Comparison of ENCODE assay signal across 12 cellular contexts in genomic region chr17:7130626-7131467, GRCh38. TPM values are rescaled to one million over a fixed set of nuclear protein-coding genes. Genes with fewer than 3 reads are reported as not detected.
A peak's percentile ranks its signal among the peaks of the same experiment; 100 is the strongest.
DNase-seq lines count a peak whose midpoint lies in the region; ATAC-seq and FAIRE-seq lines count a peak whose summit lies in the region.
"Had no signal": no experiment of that assay in that cellular context is flagged by ENCODE, and none has a peak within 500 bp of the region (broad histone marks: within the 10 kb centered on the region; RNA-seq: fewer than 3 reads in every experiment).

No MANE protein-coding gene starts in this region.

- H3K27ac Mint-ChIP-seq in activated CD4-positive, alpha-beta T cell treated with anti-CD3 and anti-CD28 coated beads for 36 hours: peak overlapping the region; percentile 29
- no peak overlapping the region for H3K27ac Mint-ChIP-seq in activated CD4-positive, alpha-beta T cell treated with anti-CD3 and anti-CD28 coated beads, Interleukin-2, amount 10 ng/mL, durations not matched to agents 24 days and 14 days
- H3K27ac Mint-ChIP-seq in T-cell: peak overlapping the region; percentile 58 to 83

- H3K4me3 Mint-ChIP-seq in activated CD4-positive, alpha-beta T cell treated with anti-CD3 and anti-CD28 coated beads for 36 hours: no peak overlapping the region
- no peak overlapping the region for H3K4me3 Mint-ChIP-seq in activated CD4-positive, alpha-beta T cell treated with anti-CD3 and anti-CD28 coated beads, Interleukin-2, amount 10 ng/mL, durations not matched to agents 24 days and 14 days
- H3K4me3 Mint-ChIP-seq in T-cell: peak overlapping the region in 1 of 3 donors; percentile 68
- H3K4me3 Mint-ChIP-seq: activated T-cell treated with anti-CD3 and anti-CD28 coated beads, Interleukin-2, amount 50 U/mL, for 4 hours had no signal

- H3K4me3 ChIP-seq in subcutaneous abdominal adipose tissue (ENCODE audit: low read depth in 1 of 5, low read length in 5 of 5): peak overlapping the region; percentile 35 to 52 (median 42)

- H3K27me3 Mint-ChIP-seq in activated CD4-positive, alpha-beta T cell treated with anti-CD3 and anti-CD28 coated beads for 36 hours: no peaks in the 10 kb centered on the region
- H3K27me3 Mint-ChIP-seq in activated CD4-positive, alpha-beta T cell treated with anti-CD3 and anti-CD28 coated beads, Interleukin-2, amount 10 ng/mL, durations not matched to agents 24 days and 14 days: no peaks in the 10 kb centered on the region
- peaks cover 0 to 3% of the 10 kb centered on the region in 2 donors for H3K27me3 Mint-ChIP-seq in T-cell

- no peaks in the 10 kb centered on the region for H3K36me3 ChIP-seq in subcutaneous abdominal adipose tissue (ENCODE audit: control insufficient read depth in 5 of 5, insufficient read depth in 5 of 5, low read length in 5 of 5)

- intact Hi-C loops in activated CD4-positive, alpha-beta T cell treated with anti-CD3 and anti-CD28 coated beads for 36 hours (cut with DNase I, micrococcal nuclease): loop anchor here in 1 of 2 experiments (10.0 kb wide), 1 partner anchor 164 kb away; the partner anchor contains the start of gene YBX2
- intact Hi-C loops in activated CD4-positive, alpha-beta T cell treated with anti-CD3 and anti-CD28 coated beads, Interleukin-2, amount 10 ng/mL, durations not matched to agents 24 days and 14 days (cut with micrococcal nuclease): no loop called here

- POLR2A ChIA-PET in activated CD4-positive, alpha-beta T cell treated with anti-CD3 and anti-CD28 coated beads for 36 hours (lab: Charles Lee): interaction anchor here (0.6 to 2.9 kb wide), 2 partner anchors 86 to 805 kb away, joined by 4 to 15 read pairs; partner anchors contain the start of gene SLC16A11
- POLR2A ChIA-PET in T-cell (lab: Charles Lee): no interaction called here

- ATAC-seq in activated CD4-positive, alpha-beta T cell treated with anti-CD3 and anti-CD28 coated beads for 36 hours: no peak
- no peak for ATAC-seq in T-cell (replicated peaks in 1 of 4)
- no peak for ATAC-seq in HG02763 (IDR thresholded peaks at IDR 0.05; ENCODE audit: unreplicated experiment)
- ATAC-seq: activated T-cell treated with anti-CD3 and anti-CD28 coated beads, Interleukin-2, amount 50 U/mL, for 4 hours had no signal

- H3K27me3 ChIP-seq in subcutaneous abdominal adipose tissue (ENCODE audit: control insufficient read depth in 5 of 5, insufficient read depth in 4 of 5, low read length in 5 of 5): peaks cover 9 to 20% (median 10%) of the 10 kb centered on the region in 5 donors

- CTCF ChIA-PET in activated CD4-positive, alpha-beta T cell treated with anti-CD3 and anti-CD28 coated beads for 36 hours (lab: Charles Lee): interaction anchor here (1.0 to 7.8 kb wide), 3 partner anchors 78 to 217 kb away, joined by 3 to 136 read pairs (median 3); partner anchors contain the start of gene SLC16A11
- CTCF ChIA-PET in T-cell (lab: Charles Lee): no interaction called here

- H3K27ac ChIP-seq in subcutaneous abdominal adipose tissue (ENCODE audit: low read depth, low read length): no peak overlapping the region

- peaks cover 22% of the 10 kb centered on the region for H3K4me1 Mint-ChIP-seq in activated CD4-positive, alpha-beta T cell treated with anti-CD3 and anti-CD28 coated beads for 36 hours
- peaks cover 19% of the 10 kb centered on the region for H3K4me1 Mint-ChIP-seq in activated CD4-positive, alpha-beta T cell treated with anti-CD3 and anti-CD28 coated beads, Interleukin-2, amount 10 ng/mL, durations not matched to agents 24 days and 14 days
- H3K4me1 Mint-ChIP-seq in T-cell: peaks cover 23 to 28% (median 28%) of the 10 kb centered on the region in 3 donors

- no peak for DNase-seq in activated CD4-positive, alpha-beta T cell treated with anti-CD3 and anti-CD28 coated beads for 36 hours
- no peak for DNase-seq in activated CD4-positive, alpha-beta T cell treated with anti-CD3 and anti-CD28 coated beads, Interleukin-2, amount 10 ng/mL, durations not matched to agents 24 days and 14 days
- no peak for DNase-seq in T-cell
- DNase-seq in islet precursor cell: peak; percentile 66
- no peak for DNase-seq in SW 1271 (lab: John Stamatoyannopoulos, UW)
- DNase-seq in HTR-8/SVneo (ENCODE audit: insufficient read length, low spot score): no peak
- DNase-seq: activated T-cell treated with anti-CD3 and anti-CD28 coated beads, Interleukin-2, amount 50 U/mL, for 4 hours; NCI-H510A; T-helper 9 cell had no signal

- no peaks in the 10 kb centered on the region for H3K36me3 Mint-ChIP-seq in activated CD4-positive, alpha-beta T cell treated with anti-CD3 and anti-CD28 coated beads for 36 hours (ENCODE audit: low read depth)
- no peaks in the 10 kb centered on the region for H3K36me3 Mint-ChIP-seq in activated CD4-positive, alpha-beta T cell treated with anti-CD3 and anti-CD28 coated beads, Interleukin-2, amount 10 ng/mL, durations not matched to agents 24 days and 14 days (ENCODE audit: low read depth)
- H3K36me3 Mint-ChIP-seq in T-cell: no peaks in the 10 kb centered on the region

- H3K4me1 ChIP-seq in subcutaneous abdominal adipose tissue (ENCODE audit: control insufficient read depth in 5 of 5, insufficient read depth in 5 of 5, low read length in 5 of 5): peaks cover 0 to 20% (median 5%) of the 10 kb centered on the region in 5 donors

- no peaks in the 10 kb centered on the region for H3K9me3 ChIP-seq in subcutaneous abdominal adipose tissue (ENCODE audit: control insufficient read depth in 5 of 5, low read length in 5 of 5)

- no peak for FAIRE-seq in HTR-8/SVneo (lab: Jason Lieb, UNC)

- peak overlapping the region in 1 of 5 donors; percentile 59 for H3K9ac ChIP-seq in subcutaneous abdominal adipose tissue (ENCODE audit: low read length in 5 of 5)

- H3K9me3 Mint-ChIP-seq in activated CD4-positive, alpha-beta T cell treated with anti-CD3 and anti-CD28 coated beads for 36 hours (ENCODE audit: low read depth): no peaks in the 10 kb centered on the region
- no peaks in the 10 kb centered on the region for H3K9me3 Mint-ChIP-seq in activated CD4-positive, alpha-beta T cell treated with anti-CD3 and anti-CD28 coated beads, Interleukin-2, amount 10 ng/mL, durations not matched to agents 24 days and 14 days
- no peaks in the 10 kb centered on the region for H3K9me3 Mint-ChIP-seq in T-cell
- H3K9me3 Mint-ChIP-seq: activated T-cell treated with anti-CD3 and anti-CD28 coated beads, Interleukin-2, amount 50 U/mL, for 4 hours had no signal

RNA-seq across cellular contexts. Expression of gene ASGR2, which starts 16.2 kb away (rescaled TPM):
- not detected for total RNA-seq in activated CD4-positive, alpha-beta T cell treated with anti-CD3 and anti-CD28 coated beads for 36 hours
- not detected in 2 replicates for total RNA-seq in activated CD4-positive, alpha-beta T cell treated with anti-CD3 and anti-CD28 coated beads, Interleukin-2, amount 10 ng/mL, durations not matched to agents 24 days and 14 days
- total RNA-seq in T-cell: under 1 TPM in 4 of 5 donors, not detected in 1; 0.25 to 0.55 (median 0.47) TPM
- total RNA-seq: chondrocyte had no signal

RNA-seq across cellular contexts. Expression of gene ASGR1, which starts 48.3 kb away (rescaled TPM):
- total RNA-seq in activated CD4-positive, alpha-beta T cell treated with anti-CD3 and anti-CD28 coated beads for 36 hours: 1 to 10 TPM; 1.1 to 2.2 TPM
- 1.8 and 1.9 TPM in 2 replicates for total RNA-seq in activated CD4-positive, alpha-beta T cell treated with anti-CD3 and anti-CD28 coated beads, Interleukin-2, amount 10 ng/mL, durations not matched to agents 24 days and 14 days
- total RNA-seq in T-cell: 1 to 10 TPM in 2 of 5 donors, under 1 TPM in 3; 0.60 to 1.8 (median 0.82) TPM

RNA-seq across cellular contexts. Expression of gene CLEC10A, which starts 50.8 kb away (rescaled TPM):
- total RNA-seq in activated CD4-positive, alpha-beta T cell treated with anti-CD3 and anti-CD28 coated beads for 36 hours: not detected
- not detected in 2 replicates for total RNA-seq in activated CD4-positive, alpha-beta T cell treated with anti-CD3 and anti-CD28 coated beads, Interleukin-2, amount 10 ng/mL, durations not matched to agents 24 days and 14 days
- total RNA-seq in T-cell: not detected
- total RNA-seq: activated T-cell treated with anti-CD3 and anti-CD28 coated beads, Interleukin-2, amount 50 U/mL, for 4 hours; chondrocyte had no signal
